ENCODE assay signal across 28 cellular contexts in genomic region chr9:77989437-77989836, GRCh38.
"Had no signal": no experiment of that assay in that cellular context is flagged by ENCODE, and none has a peak within 500 bp of the region (broad histone marks: within the 10 kb centered on the region; RNA-seq: fewer than 3 reads in every experiment).

No MANE protein-coding gene starts in this region.

- H3K4me1 Mint-ChIP-seq: activated B cell treated with CpG ODN at 0.5 μM for 24 hours; naive B cell; stimulated activated naive B cell treated with anti-CD40 and anti-IgM and Interleukin-4, amounts not matched to agents 10 μg/mL and 1 μg/mL and 100 μg/mL, for 72 hours had no signal

- H3K36me3 ChIP-seq: adrenal gland, left lung, stomach, tibial artery, upper lobe of right lung had no signal

- H3K4me1 ChIP-seq: foreskin keratinocyte had no signal

- H3K36me3 Mint-ChIP-seq: naive B cell; stimulated activated naive B cell treated with anti-CD40 and anti-IgM and Interleukin-4, amounts not matched to agents 10 μg/mL and 1 μg/mL and 100 μg/mL, for 72 hours had no signal

- H3K4me3 Mint-ChIP-seq: activated B cell treated with CpG ODN at 0.5 μM for 24 hours; activated CD8-positive, alpha-beta T cell treated with anti-CD3 and anti-CD28 coated beads for 36 hours; activated T-cell treated with anti-CD3 and anti-CD28 coated beads, Interleukin-2, amount 50 U/mL, for 4 hours; activated T-helper 17 cell treated with anti-CD3 and anti-CD28 coated beads, Interleukin-2, amount 50 U/mL, for 72 hours; naive B cell; stimulated activated naive B cell treated with anti-CD40 and anti-IgM and Interleukin-4, amounts not matched to agents 10 μg/mL and 1 μg/mL and 100 μg/mL, for 72 hours had no signal

- H3K27ac ChIP-seq: adrenal gland, body of pancreas, foreskin keratinocyte, heart right ventricle, tibial artery, upper lobe of right lung had no signal

- H3K9me3 Mint-ChIP-seq: activated B cell treated with CpG ODN at 0.5 μM for 24 hours; activated CD8-positive, alpha-beta T cell treated with anti-CD3 and anti-CD28 coated beads for 36 hours; activated T-cell treated with anti-CD3 and anti-CD28 coated beads, Interleukin-2, amount 50 U/mL, for 4 hours; activated T-helper 17 cell treated with anti-CD3 and anti-CD28 coated beads, Interleukin-2, amount 50 U/mL, for 72 hours; naive B cell; stimulated activated naive B cell treated with anti-CD40 and anti-IgM and Interleukin-4, amounts not matched to agents 10 μg/mL and 1 μg/mL and 100 μg/mL, for 72 hours had no signal

- H3K9me3 ChIP-seq: adrenal gland, body of pancreas, esophagus muscularis mucosa, heart right ventricle, left lung, stomach, tibial artery, upper lobe of right lung had no signal

- H3K27me3 Mint-ChIP-seq: activated CD8-positive, alpha-beta T cell treated with anti-CD3 and anti-CD28 coated beads for 36 hours; activated T-helper 17 cell treated with anti-CD3 and anti-CD28 coated beads, Interleukin-2, amount 50 U/mL, for 72 hours had no signal

- FAIRE-seq: colon, islet of Langerhans had no signal

- H3K27me3 ChIP-seq: adrenal gland, body of pancreas, esophagus muscularis mucosa, foreskin keratinocyte, heart right ventricle, left lung, stomach, tibial artery, upper lobe of right lung had no signal

- DNase-seq: activated B cell treated with CpG ODN at 0.5 μM for 24 hours; activated CD4-positive, alpha-beta T cell treated with anti-CD3 and anti-CD28 coated beads, Interleukin-2, amount 50 U/mL, for 1 hour; activated CD8-positive, alpha-beta T cell treated with anti-CD3 and anti-CD28 coated beads for 36 hours; activated gamma-delta T cell treated with Interleukin-2 at 50 U/mL for 16 hours; activated T-cell treated with anti-CD3 and anti-CD28 coated beads, Interleukin-2, amount 50 U/mL, for 4 hours; adrenal gland; aorta; body of pancreas; dermis blood vessel endothelial cell; effector CD4-positive, alpha-beta T cell; foreskin keratinocyte; heart right ventricle; left lung; naive B cell; right cardiac atrium; stimulated activated CD4-positive, alpha-beta T cell treated with anti-CD3 and anti-CD28 coated beads, Interleukin-15, amount 100 ng/mL, for 24 hours; stimulated activated CD4-positive, alpha-beta T cell treated with anti-CD3 and anti-CD28 coated beads, Interleukin-2, amount 100 ng/mL, for 24 hours; stimulated activated naive B cell treated with anti-CD40 and anti-IgM and Interleukin-4, amounts not matched to agents 10 μg/mL and 1 μg/mL and 100 μg/mL, for 72 hours; stomach; T-helper 2 cell; tibial artery; upper lobe of right lung had no signal

- ATAC-seq: activated CD8-positive, alpha-beta T cell treated with anti-CD3 and anti-CD28 coated beads for 36 hours; activated naive CD4-positive, alpha-beta T cell treated with anti-CD3 and anti-CD28 coated beads, Interleukin-2, amount 50 U/mL, for 72 hours; activated T-cell treated with anti-CD3 and anti-CD28 coated beads, Interleukin-2, amount 50 U/mL, for 4 hours; activated T-helper 17 cell treated with anti-CD3 and anti-CD28 coated beads, Interleukin-2, amount 50 U/mL, for 72 hours; body of pancreas; foreskin keratinocyte; heart right ventricle; left lung; right cardiac atrium; stimulated activated naive B cell treated with anti-CD40 and anti-IgM and Interleukin-4, amounts not matched to agents 10 μg/mL and 1 μg/mL and 100 μg/mL, for 72 hours; upper lobe of right lung had no signal

- H3K27ac Mint-ChIP-seq: activated B cell treated with CpG ODN at 0.5 μM for 24 hours; activated CD8-positive, alpha-beta T cell treated with anti-CD3 and anti-CD28 coated beads for 36 hours; activated naive CD4-positive, alpha-beta T cell treated with anti-CD3 and anti-CD28 coated beads, Interleukin-2, amount 50 U/mL, for 72 hours; activated T-helper 17 cell treated with anti-CD3 and anti-CD28 coated beads, Interleukin-2, amount 50 U/mL, for 72 hours; naive B cell; stimulated activated naive B cell treated with anti-CD40 and anti-IgM and Interleukin-4, amounts not matched to agents 10 μg/mL and 1 μg/mL and 100 μg/mL, for 72 hours had no signal

- H3K4me3 ChIP-seq: adrenal gland, body of pancreas, esophagus muscularis mucosa, heart right ventricle, left lung, lung, stomach, tibial artery, upper lobe of right lung had no signal
